Comparison of ENCODE assay signal across 10 cellular contexts in genomic region chr3:30299674-30300423, GRCh38.
"Had no signal": no experiment of that assay in that cellular context is flagged by ENCODE, and none has a peak within 500 bp of the region (broad histone marks: within the 10 kb centered on the region; RNA-seq: fewer than 3 reads in every experiment).

No MANE protein-coding gene starts in this region.

- FAIRE-seq: kidney, pancreas had no signal

- H3K27me3 ChIP-seq: gastroesophageal sphincter, pancreas, tibial artery had no signal

- H3K36me3 ChIP-seq: gastroesophageal sphincter, pancreas, tibial artery had no signal

- H3K9me3 ChIP-seq: gastroesophageal sphincter, pancreas, tibial artery had no signal

- H3K27ac ChIP-seq: gastroesophageal sphincter, pancreas, skin epidermis, tibial artery had no signal

- ATAC-seq: gastroesophageal sphincter; pancreas; stimulated activated memory B cell treated with anti-CD40 and anti-IgM and Interleukin-4, amounts not matched to agents 10 μg/mL and 1 μg/mL and 100 μg/mL, for 72 hours had no signal

- DNase-seq: activated CD4-positive, alpha-beta T cell treated with anti-CD3 and anti-CD28 coated beads, Interleukin-2, amount 50 U/mL, for 4 hours; activated CD4-positive, CD25-positive, alpha-beta regulatory T cell treated with anti-CD3 and anti-CD28 coated beads, Interleukin-2, amount 50 U/mL, for 72 hours; activated T-cell treated with anti-CD3 and anti-CD28 coated beads, Interleukin-2, amount 50 U/mL, for 1 hour; kidney; pancreas; SW 1271; tibial artery had no signal

- H3K4me1 ChIP-seq: gastroesophageal sphincter, pancreas, tibial artery had no signal

- H3K4me3 ChIP-seq: gastroesophageal sphincter, pancreas, skin epidermis, tibial artery had no signal
